ENCODE assay signal across 13 cellular contexts in genomic region chr10:79178070-79178576, GRCh38.
DNase-seq lines count a peak whose midpoint lies in the region; ATAC-seq, FAIRE-seq and TF ChIP-seq lines count a peak whose summit lies in the region.
"Had no signal": no experiment of that assay in that cellular context is flagged by ENCODE, and none has a peak within 500 bp of the region (broad histone marks: within the 10 kb centered on the region; RNA-seq: fewer than 3 reads in every experiment).

No MANE protein-coding gene starts in this region.

- H4K8ac ChIP-seq in H9 (replicated peaks; ENCODE audit: insufficient read length, low read depth, low read length): no peak overlapping the region

- no peak overlapping the region for H3K4me2 ChIP-seq in H9 (ENCODE audit: insufficient read depth, insufficient read length, low read length)
- H3K4me2 ChIP-seq in astrocyte (ENCODE audit: low read length): peak overlapping the region; percentile 75

- no peak overlapping the region for H4K91ac ChIP-seq in H9 (ENCODE audit: insufficient read length, low read depth, low read length)

- H3K36me3 Mint-ChIP-seq in H9 (ENCODE audit: insufficient read depth in 1 of 3, low read depth in 3 of 3) (no peaks in the 10 kb centered on the region; a peak in 2 of 7 replicates), astrocyte (ENCODE audit: low read depth, unreplicated experiment) (peaks cover 9% of the 10 kb centered on the region)

- no peak overlapping the region for H3K4me3 ChIP-seq in astrocyte (ENCODE audit: insufficient read depth, low read depth, low read length)
- H3K4me3 ChIP-seq in lower lobe of right lung: no peak overlapping the region
- no peak overlapping the region for H3K4me3 ChIP-seq in spleen
- H3K4me3 ChIP-seq in colonic mucosa: no peak overlapping the region
- H3K4me3 ChIP-seq: pancreas had no signal

- no peak for TF ChIP-seq POLR2A in spleen (IDR thresholded peaks at IDR 0.05)

- TF ChIP-seq CTCF in H9 (conservative IDR thresholded peaks at IDR 0.05) (no peak), astrocyte (IDR thresholded peaks at IDR 0.05; ENCODE audit: insufficient read depth, low read depth, low read length) (no peak), lower lobe of right lung (IDR thresholded peaks at IDR 0.05) (no peak), spleen (IDR thresholded peaks at IDR 0.05 in 8 of 11, conservative IDR thresholded peaks at IDR 0.05 in 3 of 11) (no peak), colonic mucosa (IDR thresholded peaks at IDR 0.05) (no peak)

- H2AK5ac ChIP-seq in H9 (ENCODE audit: insufficient read length, low read length): no peak overlapping the region

- H3K4me3 Mint-ChIP-seq in H9 (no peak overlapping the region), astrocyte (ENCODE audit: unreplicated experiment) (no peak overlapping the region)
- H3K4me3 Mint-ChIP-seq: CD4-positive, CD25-positive, alpha-beta regulatory T cell had no signal

- no peak overlapping the region for H3T11ph ChIP-seq in H9 (ENCODE audit: low read length)

- H3K4me1 Mint-ChIP-seq in H9 (peaks cover 37 to 61% of the 10 kb centered on the region in 2 experiments), astrocyte (ENCODE audit: low read depth, unreplicated experiment) (peaks cover 81% of the 10 kb centered on the region)

- no peak overlapping the region for H3K23ac ChIP-seq in H9 (ENCODE audit: insufficient read length, low read depth, low read length)

- no peak overlapping the region for H4K5ac ChIP-seq in H9 (ENCODE audit: insufficient read length, low read depth, low read length)

- ATAC-seq in lower lobe of right lung: no peak
- ATAC-seq in HG02798 (IDR thresholded peaks at IDR 0.05; ENCODE audit: poor library complexity, unreplicated experiment): no peak

- peaks cover 5% of the 10 kb centered on the region; the same call in 1 of the 2 replicates for H3K4me1 ChIP-seq in H9 (ENCODE audit: insufficient read depth, low read length)
- H3K4me1 ChIP-seq in astrocyte (ENCODE audit: insufficient read depth, low read length): peaks cover 74% of the 10 kb centered on the region
- peaks cover 83% of the 10 kb centered on the region for H3K4me1 ChIP-seq in lower lobe of right lung
- H3K4me1 ChIP-seq in spleen: peaks cover 24 to 98% (median 72%) of the 10 kb centered on the region in 6 donors
- H3K4me1 ChIP-seq in colonic mucosa: peaks cover 4% of the 10 kb centered on the region

- H3K27ac Mint-ChIP-seq in H9 (peak overlapping the region in 2 of 3 experiments; percentile 32 to 34; a peak in 3 of 7 replicates), astrocyte (ENCODE audit: unreplicated experiment) (peak overlapping the region; percentile 84)

- H3K27ac ChIP-seq in H9 (ENCODE audit: insufficient read length, low read depth, low read length): no peak overlapping the region
- peak overlapping the region; percentile 82 for H3K27ac ChIP-seq in astrocyte (ENCODE audit: low read depth, low read length)
- peak overlapping the region; percentile 66 for H3K27ac ChIP-seq in lower lobe of right lung
- H3K27ac ChIP-seq in spleen: peak overlapping the region; percentile 57 to 95 (median 77)
- H3K27ac ChIP-seq in colonic mucosa: no peak overlapping the region

- H2BK20ac ChIP-seq in H9 (ENCODE audit: low read depth, low read length, poor library complexity, severe bottlenecking): no peak overlapping the region

- H4K20me1 ChIP-seq in H9 (ENCODE audit: control insufficient read depth, insufficient read depth, insufficient read length): peaks cover 2% of the 10 kb centered on the region
- H4K20me1 ChIP-seq in astrocyte (ENCODE audit: insufficient read depth, low read length): peaks cover 73% of the 10 kb centered on the region

- no peak for FAIRE-seq in astrocyte (lab: Jason Lieb, UNC)
- FAIRE-seq: pancreas had no signal

- 0 out of 2 replicates have a peak overlapping the region, but pooled peaks have one; percentile 36 for H3K14ac ChIP-seq in H9 (ENCODE audit: insufficient read depth, low read length)

- no peaks in the 10 kb centered on the region for H3K27me3 ChIP-seq in H9 (ENCODE audit: insufficient read depth, low read length)
- H3K27me3 ChIP-seq in astrocyte (ENCODE audit: insufficient read depth, low read length): no peaks in the 10 kb centered on the region
- no peaks in the 10 kb centered on the region for H3K27me3 ChIP-seq in lower lobe of right lung (ENCODE audit: low read depth)
- H3K27me3 ChIP-seq in spleen (replicated peaks in 1 of 7): no peaks in the 10 kb centered on the region
- no peaks in the 10 kb centered on the region for H3K27me3 ChIP-seq in colonic mucosa
- H3K27me3 ChIP-seq: pancreas had no signal

- no peaks in the 10 kb centered on the region for H3K79me2 ChIP-seq in H9 (ENCODE audit: insufficient read depth, low read length)
- H3K79me2 ChIP-seq in astrocyte (ENCODE audit: insufficient read depth, low read length): peaks cover 68% of the 10 kb centered on the region

- H2BK5ac ChIP-seq in H9 (ENCODE audit: insufficient read length, low read length): no peak overlapping the region

- H3K27me3 Mint-ChIP-seq in H9 (ENCODE audit: low read depth) (no peaks in the 10 kb centered on the region; the same call in 1 of the 2 replicates), astrocyte (ENCODE audit: low read depth, unreplicated experiment) (no peaks in the 10 kb centered on the region)
- H3K27me3 Mint-ChIP-seq: CD4-positive, CD25-positive, alpha-beta regulatory T cell had no signal

- H3K23me2 ChIP-seq in H9 (ENCODE audit: insufficient read length, low read depth, low read length, poor library complexity, severe bottlenecking): no peaks in the 10 kb centered on the region

- intact Hi-C loops in lower lobe of right lung (cut with DNase I): no loop called here
- intact Hi-C loops in spleen (cut with DNase I; ENCODE audit: low total_unique reads): no loop called here
- intact Hi-C loops in colonic mucosa (cut with DNase I): no loop called here

- H3K79me1 ChIP-seq in H9 (ENCODE audit: insufficient read depth, low read depth, low read length, poor library complexity, severe bottlenecking): no peaks in the 10 kb centered on the region

- DNase-seq in H9: no peak
- DNase-seq in astrocyte (ENCODE audit: low read depth): no peak
- DNase-seq in lower lobe of right lung: no peak
- no peak for DNase-seq in spleen
- DNase-seq in activated effector memory CD4-positive, alpha-beta T cell treated with anti-CD3 and anti-CD28 coated beads, Interleukin-2, amount 50 U/mL, for 16 hours: no peak
- DNase-seq in colonic mucosa: no peak
- DNase-seq in activated T-cell treated with anti-CD3 and anti-CD28 coated beads, Interleukin-2, amount 50 U/mL, for 1 hour: no peak
- DNase-seq: activated CD8-positive, alpha-beta memory T cell treated with anti-CD3 and anti-CD28 coated beads for 24 hours; CD4-positive, CD25-positive, alpha-beta regulatory T cell; pancreas; stimulated activated CD4-positive, alpha-beta T cell treated with anti-CD3 and anti-CD28 coated beads, Interleukin-2, amount 100 ng/mL, for 48 hours; stimulated activated naive CD4-positive, alpha-beta T cell had no signal

- H3K4ac ChIP-seq in H9 (ENCODE audit: low read depth, low read length): no peak overlapping the region

- H2AFZ ChIP-seq in H9 (ENCODE audit: low read length) (no peak overlapping the region), astrocyte (ENCODE audit: low read depth, low read length) (no peak overlapping the region)

- peak overlapping the region; percentile 21 for H3K18ac ChIP-seq in H9 (ENCODE audit: insufficient read length, low read depth, low read length)

- H2BK120ac ChIP-seq in H9 (ENCODE audit: low read depth, low read length, poor library complexity, severe bottlenecking): no peak overlapping the region

- no peak overlapping the region for H2BK12ac ChIP-seq in H9 (ENCODE audit: insufficient read length, low read depth, low read length)

- H3K9me3 Mint-ChIP-seq in H9 (no peaks in the 10 kb centered on the region), astrocyte (ENCODE audit: unreplicated experiment) (no peaks in the 10 kb centered on the region)
- H3K9me3 Mint-ChIP-seq: CD4-positive, CD25-positive, alpha-beta regulatory T cell had no signal

- H3K36me3 ChIP-seq in astrocyte (ENCODE audit: insufficient read depth, low read length) (peaks cover 3% of the 10 kb centered on the region), lower lobe of right lung (peaks cover 24% of the 10 kb centered on the region), spleen (peaks cover 0 to 30% (median 0%) of the 10 kb centered on the region in 6 donors), colonic mucosa (no peaks in the 10 kb centered on the region)
- H3K36me3 ChIP-seq: pancreas had no signal

- H3K56ac ChIP-seq in H9 (ENCODE audit: insufficient read length, low read depth, low read length): no peak overlapping the region

- WGBS in H9 (ENCODE audit: extremely low coverage, insufficient read length, low lambda C conversion rate): no CpG with 5 or more reads among the region's 8 CpGs
- 70 to 80% (median 74%) methylated on average over 7 to 8 of the region's 8 CpGs for WGBS in spleen, 5 donors

- H3K9me3 ChIP-seq in H9 (ENCODE audit: control insufficient read depth, low read depth, low read length) (no peaks in the 10 kb centered on the region), astrocyte (ENCODE audit: insufficient read depth, low read depth, low read length) (no peaks in the 10 kb centered on the region), lower lobe of right lung (no peaks in the 10 kb centered on the region), spleen (no peaks in the 10 kb centered on the region), colonic mucosa (no peaks in the 10 kb centered on the region)
- H3K9me3 ChIP-seq: pancreas had no signal

- H2BK15ac ChIP-seq in H9 (ENCODE audit: low read depth, low read length): no peak overlapping the region

- no peak overlapping the region for H3K9ac ChIP-seq in H9 (ENCODE audit: extremely low read depth, insufficient read length, low read length)
- peak overlapping the region; percentile 69 for H3K9ac ChIP-seq in astrocyte (ENCODE audit: low read length)
- peak overlapping the region in 1 of 2 donors; percentile 21 for H3K9ac ChIP-seq in colonic mucosa (ENCODE audit: low read depth in 2 of 2, low read length in 2 of 2)

Comparison
In these comparisons a context has a peak if more than half of its experiments do, and no peak if none do; other contexts are left out.
1. H3K27ac ChIP-seq: peak in astrocyte (single experiment), lower lobe of right lung (single experiment) and spleen (8 of 8); none in H9 (single experiment) and colonic mucosa (single experiment).